ENCODE assay signal across 2 cellular contexts in the genomic region with DNA sequence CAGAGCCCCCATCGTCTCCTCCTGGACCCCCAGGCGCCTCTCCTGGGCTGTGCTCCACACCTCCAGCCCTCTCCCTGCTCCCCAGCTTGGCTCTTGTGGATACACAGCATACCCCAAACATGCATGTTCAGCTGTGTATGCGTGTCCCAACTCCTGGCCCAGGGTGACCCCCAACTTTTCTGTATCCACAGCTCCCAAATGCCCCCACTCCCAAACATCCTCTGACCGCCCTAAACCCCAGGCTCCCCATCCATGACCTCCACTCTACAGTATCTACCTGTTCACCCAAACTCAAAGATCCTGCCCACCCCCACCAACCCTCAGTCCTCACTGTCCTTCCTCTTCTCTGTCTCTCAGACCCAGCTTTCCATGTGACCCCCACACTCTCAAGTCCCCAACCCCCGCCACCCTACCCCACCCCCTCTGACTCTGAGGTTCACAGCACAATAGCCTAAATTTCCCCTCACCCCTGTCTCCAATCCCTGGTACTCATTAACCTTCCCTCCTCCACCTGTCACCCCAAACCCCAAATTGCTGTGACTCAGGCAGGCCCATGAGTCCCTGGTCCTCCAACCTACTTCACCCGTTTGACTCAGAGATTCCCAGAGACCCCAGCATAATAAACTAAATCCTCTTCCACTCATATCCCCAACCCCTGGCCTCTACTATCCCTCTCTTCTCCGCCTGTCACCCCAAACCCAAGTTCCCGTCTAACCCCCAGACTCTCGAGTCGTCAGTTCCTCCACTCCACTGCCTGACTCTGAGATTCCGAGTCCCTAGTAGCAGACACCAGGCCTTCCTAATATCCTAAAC.
TF ChIP-seq lines count a peak whose summit lies in the region.

No MANE protein-coding gene starts in this region.

TF ChIP-seq in HCT116, 20 proteins besides CTCF, POLR2A, EP300 and RAD21:
- no peak for TF ChIP-seq JUND (IDR thresholded peaks at IDR 0.05)
- TF ChIP-seq, protein P1, sequence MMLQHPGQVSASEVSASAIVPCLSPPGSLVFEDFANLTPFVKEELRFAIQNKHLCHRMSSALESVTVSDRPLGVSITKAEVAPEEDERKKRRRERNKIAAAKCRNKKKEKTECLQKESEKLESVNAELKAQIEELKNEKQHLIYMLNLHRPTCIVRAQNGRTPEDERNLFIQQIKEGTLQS (IDR thresholded peaks at IDR 0.05): no peak
- TF ChIP-seq POLR2AphosphoS5 (IDR thresholded peaks at IDR 0.05; ENCODE audit: low read depth, low read length): no peak
- no peak for TF ChIP-seq FOSL1 (IDR thresholded peaks at IDR 0.05; ENCODE audit: low read depth)
- TF ChIP-seq ELF1 (IDR thresholded peaks at IDR 0.05; ENCODE audit: borderline replicate concordance, low read depth): no peak
- TF ChIP-seq ZNF274 (IDR thresholded peaks at IDR 0.05; ENCODE audit: low read depth, low read length): no peak
- no peak for TF ChIP-seq ZFX (IDR thresholded peaks at IDR 0.05)
- no peak for TF ChIP-seq EGR1 (IDR thresholded peaks at IDR 0.05; ENCODE audit: low read depth)

TF ChIP-seq in HEK293T, 16 proteins besides CTCF, POLR2A, EP300 and RAD21:
- no peak for TF ChIP-seq LEF1 (IDR thresholded peaks at IDR 0.05; ENCODE audit: borderline replicate concordance)
- TF ChIP-seq FOXM1 (IDR thresholded peaks at IDR 0.05; ENCODE audit: borderline replicate concordance): no peak
- TF ChIP-seq CTBP1 (IDR thresholded peaks at IDR 0.05; ENCODE audit: borderline replicate concordance): no peak
- TF ChIP-seq, protein P2, sequence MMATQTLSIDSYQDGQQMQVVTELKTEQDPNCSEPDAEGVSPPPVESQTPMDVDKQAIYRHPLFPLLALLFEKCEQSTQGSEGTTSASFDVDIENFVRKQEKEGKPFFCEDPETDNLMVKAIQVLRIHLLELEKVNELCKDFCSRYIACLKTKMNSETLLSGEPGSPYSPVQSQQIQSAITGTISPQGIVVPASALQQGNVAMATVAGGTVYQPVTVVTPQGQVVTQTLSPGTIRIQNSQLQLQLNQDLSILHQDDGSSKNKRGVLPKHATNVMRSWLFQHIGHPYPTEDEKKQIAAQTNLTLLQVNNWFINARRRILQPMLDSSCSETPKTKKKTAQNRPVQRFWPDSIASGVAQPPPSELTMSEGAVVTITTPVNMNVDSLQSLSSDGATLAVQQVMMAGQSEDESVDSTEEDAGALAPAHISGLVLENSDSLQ (IDR thresholded peaks at IDR 0.05): no peak
- TF ChIP-seq ELF4 (IDR thresholded peaks at IDR 0.05): no peak
- no peak for TF ChIP-seq SP1 (IDR thresholded peaks at IDR 0.05)
- no peak for TF ChIP-seq FOXK2 (IDR thresholded peaks at IDR 0.05)
- no peak for TF ChIP-seq FOXA1 (IDR thresholded peaks at IDR 0.05)
- no peak for TF ChIP-seq ZNF384 (IDR thresholded peaks at IDR 0.05)
- no peak for TF ChIP-seq TARDBP (IDR thresholded peaks at IDR 0.05)
- no peak for TF ChIP-seq NFRKB (IDR thresholded peaks at IDR 0.05)
- no peak for TF ChIP-seq HDGF (IDR thresholded peaks at IDR 0.05; ENCODE audit: borderline replicate concordance)
- no peak for TF ChIP-seq SUZ12 (IDR thresholded peaks at IDR 0.05)
- TF ChIP-seq ARNT (IDR thresholded peaks at IDR 0.05): no peak
- TF ChIP-seq BHLHE40 (IDR thresholded peaks at IDR 0.05; ENCODE audit: borderline replicate concordance): no peak
- TF ChIP-seq L3MBTL2 (conservative IDR thresholded peaks at IDR 0.05): no peak
